In genomic region chr19:53158119-53158656, GRCh38 we compare ENCODE assay signal across 9 cellular contexts. TPM values are rescaled to one million over a fixed set of nuclear protein-coding genes. Genes with fewer than 3 reads are reported as not detected.
DNase-seq lines count a peak whose midpoint lies in the region; ATAC-seq and TF ChIP-seq lines count a peak whose summit lies in the region.
"Had no signal": no experiment of that assay in that cellular context is flagged by ENCODE, and none has a peak within 500 bp of the region (broad histone marks: within the 10 kb centered on the region; RNA-seq: fewer than 3 reads in every experiment).

No MANE protein-coding gene starts in this region.

- no peaks in the 10 kb centered on the region for H3K36me3 ChIP-seq in CD8-positive, alpha-beta T cell (ENCODE audit: insufficient read depth, low read length)
- H3K36me3 ChIP-seq in cardiac muscle cell (no peaks in the 10 kb centered on the region), aorta (ENCODE audit: control insufficient read depth in 1 of 2, insufficient read depth in 2 of 2, low read length in 1 of 2) (peaks cover 0 to 2% of the 10 kb centered on the region in 2 donors)

- peaks cover 13% of the 10 kb centered on the region for H3K4me1 ChIP-seq in CD8-positive, alpha-beta T cell (ENCODE audit: insufficient read depth, low read length)
- H3K4me1 ChIP-seq in cardiac muscle cell (ENCODE audit: low read depth) (no peaks in the 10 kb centered on the region), aorta (ENCODE audit: control insufficient read depth in 1 of 2, insufficient read depth in 2 of 2, low read length in 2 of 2) (no peaks in the 10 kb centered on the region)

- peak overlapping the region; percentile 79 for H3K27ac Mint-ChIP-seq in CD8-positive, alpha-beta T cell
- H3K27ac Mint-ChIP-seq in activated naive CD4-positive, alpha-beta T cell treated with anti-CD3 and anti-CD28 coated beads for 36 hours = peak overlapping the region; percentile 72
- H3K27ac Mint-ChIP-seq in osteocyte (ENCODE audit: unreplicated experiment) = peak overlapping the region; percentile 78

- no peaks in the 10 kb centered on the region for H3K27me3 Mint-ChIP-seq in CD8-positive, alpha-beta T cell (ENCODE audit: low read depth)
- no peaks in the 10 kb centered on the region for H3K27me3 Mint-ChIP-seq in activated naive CD4-positive, alpha-beta T cell treated with anti-CD3 and anti-CD28 coated beads for 36 hours (ENCODE audit: low read depth)
- no peaks in the 10 kb centered on the region for H3K27me3 Mint-ChIP-seq in osteocyte (ENCODE audit: unreplicated experiment)

- H3K4me3 ChIP-seq in CD8-positive, alpha-beta T cell (ENCODE audit: low read depth, low read length) = peak overlapping the region; percentile 59
- H3K4me3 ChIP-seq in cardiac muscle cell = peak overlapping the region; percentile 58
- peak overlapping the region; percentile 65 to 78 for H3K4me3 ChIP-seq in aorta (ENCODE audit: low read length in 2 of 2)

- ATAC-seq in CD8-positive, alpha-beta T cell = peak; percentile 42
- peak; percentile 65 for ATAC-seq in aorta (ENCODE audit: low FRiP score)

- CTCF ChIA-PET in CD8-positive, alpha-beta T cell (lab: Charles Lee) = interaction anchor here (0.8 to 1.1 kb wide), 2 partner anchors 37 to 259 kb away, joined by 4 to 5 read pairs; no protein-coding TSS in a partner anchor
- CTCF ChIA-PET in activated naive CD4-positive, alpha-beta T cell treated with anti-CD3 and anti-CD28 coated beads for 36 hours (lab: Charles Lee) = interaction anchor here (0.5 kb wide), 1 partner anchor 591 kb away, joined by 3 read pairs; no protein-coding TSS in a partner anchor

- no peaks in the 10 kb centered on the region for H3K27me3 ChIP-seq in CD8-positive, alpha-beta T cell (ENCODE audit: insufficient read depth, low read length)
- no peaks in the 10 kb centered on the region for H3K27me3 ChIP-seq in cardiac muscle cell
- H3K27me3 ChIP-seq in aorta (ENCODE audit: control insufficient read depth in 1 of 2, insufficient read depth in 2 of 2, low read length in 1 of 2) = no peaks in the 10 kb centered on the region

- H3K27ac ChIP-seq in CD8-positive, alpha-beta T cell (ENCODE audit: low read depth, low read length) = peak overlapping the region; percentile 52
- H3K27ac ChIP-seq in cardiac muscle cell = no peak overlapping the region
- H3K27ac ChIP-seq in aorta (ENCODE audit: low read depth in 1 of 2, low read length in 2 of 2) = peak overlapping the region in 1 of 2 donors; percentile 0

- peaks cover under 1% of the 10 kb centered on the region for H3K9me3 ChIP-seq in CD8-positive, alpha-beta T cell (ENCODE audit: low read length)
- H3K9me3 ChIP-seq in cardiac muscle cell (ENCODE audit: low read depth) = no peaks in the 10 kb centered on the region
- no peaks in the 10 kb centered on the region for H3K9me3 ChIP-seq in aorta (ENCODE audit: control insufficient read depth, low read length)

- no peak for TF ChIP-seq CTCF in CD8-positive, alpha-beta T cell (IDR thresholded peaks at IDR 0.05)
- TF ChIP-seq CTCF in cardiac muscle cell (IDR thresholded peaks at IDR 0.05; ENCODE audit: low read depth, low read length) = no peak
- no peak for TF ChIP-seq CTCF in osteocyte (IDR thresholded peaks at IDR 0.05)

- POLR2A ChIA-PET in CD8-positive, alpha-beta T cell (lab: Charles Lee) = interaction anchor here (1.2 kb wide), 1 partner anchor 53 kb away, joined by 3 read pairs; no protein-coding TSS in a partner anchor

- H3K4me1 Mint-ChIP-seq in CD8-positive, alpha-beta T cell (ENCODE audit: low read depth) = peaks cover 23% of the 10 kb centered on the region
- H3K4me1 Mint-ChIP-seq in activated naive CD4-positive, alpha-beta T cell treated with anti-CD3 and anti-CD28 coated beads for 36 hours (ENCODE audit: low read depth) = peaks cover 13% of the 10 kb centered on the region
- peaks cover 16% of the 10 kb centered on the region for H3K4me1 Mint-ChIP-seq in osteocyte (ENCODE audit: unreplicated experiment)

- H3K4me3 Mint-ChIP-seq in CD8-positive, alpha-beta T cell = peak overlapping the region; percentile 77
- H3K4me3 Mint-ChIP-seq in activated naive CD4-positive, alpha-beta T cell treated with anti-CD3 and anti-CD28 coated beads for 36 hours = peak overlapping the region; percentile 85
- peak overlapping the region; percentile 90 for H3K4me3 Mint-ChIP-seq in osteocyte (ENCODE audit: unreplicated experiment)

- intact Hi-C loops in CD8-positive, alpha-beta T cell (cut with DNase I, micrococcal nuclease) = loop anchor here (1.0 to 10.0 kb wide), 5 partner anchors 39 to 861 kb away; partner anchors contain the start of genes MYADM (in 1 of the 2), ZNF160 (in 1 of the 2) and ZNF480 (in 1 of the 2)
- intact Hi-C loops in activated naive CD4-positive, alpha-beta T cell treated with anti-CD3 and anti-CD28 coated beads for 36 hours (cut with micrococcal nuclease) = loop anchor here (2.0 to 10.0 kb wide), 3 partner anchors 55 to 195 kb away; partner anchors contain the start of genes VN1R2, ZNF160, ZNF677 and ZNF816
- intact Hi-C loops in aorta (cut with DNase I) = no loop called here

- 0 to 1% methylated on average over 38 to 41 of the region's 41 CpGs for WGBS in aorta, 2 donors

- peaks cover 35% of the 10 kb centered on the region for H3K9me3 Mint-ChIP-seq in CD8-positive, alpha-beta T cell
- H3K9me3 Mint-ChIP-seq in activated naive CD4-positive, alpha-beta T cell treated with anti-CD3 and anti-CD28 coated beads for 36 hours = peaks cover 41% of the 10 kb centered on the region
- H3K9me3 Mint-ChIP-seq in osteocyte (ENCODE audit: unreplicated experiment) = peaks cover 14% of the 10 kb centered on the region

- peaks cover 49% of the 10 kb centered on the region for H3K36me3 Mint-ChIP-seq in CD8-positive, alpha-beta T cell
- H3K36me3 Mint-ChIP-seq in activated naive CD4-positive, alpha-beta T cell treated with anti-CD3 and anti-CD28 coated beads for 36 hours (ENCODE audit: low read depth) = peaks cover 49% of the 10 kb centered on the region
- H3K36me3 Mint-ChIP-seq in osteocyte (ENCODE audit: unreplicated experiment) = peaks cover 26% of the 10 kb centered on the region

- DNase-seq in CD8-positive, alpha-beta T cell = peak in 5 of 7 experiments; percentile 4 to 53 (median 37)
- DNase-seq in NCI-H146 (lab: John Stamatoyannopoulos, UW) (peak; percentile 71), cardiac muscle cell (ENCODE audit: low read depth in 1 of 2, low spot score in 1 of 2) (peak; percentile 42 to 56), osteocyte (ENCODE audit: extremely low spot score, unreplicated experiment) (no peak), aorta (peak; percentile 49 to 80), NCI-H2107 (lab: John Stamatoyannopoulos, UW) (no peak), NCI-H2171 (lab: John Stamatoyannopoulos, UW) (no peak)
- DNase-seq in activated naive CD4-positive, alpha-beta T cell treated with anti-CD3 and anti-CD28 coated beads for 36 hours = peak; percentile 60

RNA-seq across cellular contexts. Expression of gene ZNF347, which starts 0.7 kb away (rescaled TPM):
- total RNA-seq in CD8-positive, alpha-beta T cell = 1 to 10 TPM; 3.0 to 3.3 TPM
- total RNA-seq in activated naive CD4-positive, alpha-beta T cell treated with anti-CD3 and anti-CD28 coated beads for 36 hours = 1 to 10 TPM; 3.7 TPM
- 2.9 and 5.8 TPM in 2 replicates for total RNA-seq in cardiac muscle cell
- 1.9 and 5.8 TPM in 2 replicates for polyA plus RNA-seq in cardiac muscle cell
- total RNA-seq in osteocyte = 15.3 and 15.9 TPM in 2 replicates
- total RNA-seq in aorta = 10 to 100 TPM; 14.2 to 19.8 TPM
- polyA plus RNA-seq in aorta = 1 to 10 TPM; 2.0 to 3.6 TPM

RNA-seq across cellular contexts. Expression of gene ZNF415, which starts 25.5 kb away (rescaled TPM):
- total RNA-seq in CD8-positive, alpha-beta T cell = 1 to 10 TPM; 1.1 to 1.2 TPM
- total RNA-seq in activated naive CD4-positive, alpha-beta T cell treated with anti-CD3 and anti-CD28 coated beads for 36 hours = 1 to 10 TPM in 1 of 2 experiments, under 1 TPM in 1; 0.74 to 1.0 TPM
- total RNA-seq in cardiac muscle cell = 11.9 and 17.0 TPM in 2 replicates
- 11.8 and 22.9 TPM in 2 replicates for polyA plus RNA-seq in cardiac muscle cell
- total RNA-seq in osteocyte = 7.2 and 10.6 TPM in 2 replicates
- total RNA-seq in aorta = 10 to 100 TPM in 1 of 2 donors, 1 to 10 TPM in 1; 8.8 to 10.3 TPM
- 1 to 10 TPM; 5.0 to 9.0 TPM for polyA plus RNA-seq in aorta
- total RNA-seq: HT1080 had no signal

RNA-seq across cellular contexts. Expression of gene ZNF665, which starts 35.0 kb away (rescaled TPM):
- 1 to 10 TPM; 1.5 to 2.4 TPM for total RNA-seq in CD8-positive, alpha-beta T cell
- total RNA-seq in activated naive CD4-positive, alpha-beta T cell treated with anti-CD3 and anti-CD28 coated beads for 36 hours = 1 to 10 TPM; 4.3 to 5.5 TPM
- total RNA-seq in cardiac muscle cell = 1.4 and 5.2 TPM in 2 replicates
- polyA plus RNA-seq in cardiac muscle cell = 1.0 and 4.1 TPM in 2 replicates
- 5.1 TPM in 2 replicates for total RNA-seq in osteocyte
- 1 to 10 TPM; 4.4 to 9.2 TPM for total RNA-seq in aorta
- 1 to 10 TPM in 1 of 2 donors, under 1 TPM in 1; 0.38 to 5.4 TPM for polyA plus RNA-seq in aorta
- total RNA-seq: HT1080 had no signal

RNA-seq across cellular contexts. Expression of gene ZNF160, which starts 55.0 kb away (rescaled TPM):
- total RNA-seq in CD8-positive, alpha-beta T cell = 10 to 100 TPM; 50.8 to 53.3 TPM
- 10 to 100 TPM; 23.5 to 25.2 TPM for total RNA-seq in activated naive CD4-positive, alpha-beta T cell treated with anti-CD3 and anti-CD28 coated beads for 36 hours
- total RNA-seq in cardiac muscle cell (56.3 and 110 TPM in 2 replicates), osteocyte (32.9 and 33.2 TPM in 2 replicates), aorta (10 to 100 TPM; 32.5 to 61.0 TPM)
- polyA plus RNA-seq in cardiac muscle cell (53.8 and 83.5 TPM in 2 replicates), aorta (10 to 100 TPM in 1 of 2 donors, 1 to 10 TPM in 1; 4.6 to 19.5 TPM)

Comparison
In these comparisons a context has a peak if more than half of its experiments do, and no peak if none do; other contexts are left out.
1. DNase-seq: peak in CD8-positive, alpha-beta T cell (5 of 7), NCI-H146 (single experiment), activated naive CD4-positive, alpha-beta T cell treated with anti-CD3 and anti-CD28 coated beads for 36 hours (single experiment), cardiac muscle cell (2 of 2) and aorta (2 of 2); none in osteocyte (single experiment), NCI-H2107 (single experiment) and NCI-H2171 (single experiment).
2. intact Hi-C loops: an anchor here in CD8-positive, alpha-beta T cell (1.0 to 10.0 kb wide) and activated naive CD4-positive, alpha-beta T cell treated with anti-CD3 and anti-CD28 coated beads for 36 hours (2.0 to 10.0 kb wide); none called in aorta.
3. Peak in every context shown above with its lines, with median percentiles within 50 percentile points of each other: H3K4me3 ChIP-seq, H3K27ac Mint-ChIP-seq and H3K4me3 Mint-ChIP-seq.